In the genomic region with DNA sequence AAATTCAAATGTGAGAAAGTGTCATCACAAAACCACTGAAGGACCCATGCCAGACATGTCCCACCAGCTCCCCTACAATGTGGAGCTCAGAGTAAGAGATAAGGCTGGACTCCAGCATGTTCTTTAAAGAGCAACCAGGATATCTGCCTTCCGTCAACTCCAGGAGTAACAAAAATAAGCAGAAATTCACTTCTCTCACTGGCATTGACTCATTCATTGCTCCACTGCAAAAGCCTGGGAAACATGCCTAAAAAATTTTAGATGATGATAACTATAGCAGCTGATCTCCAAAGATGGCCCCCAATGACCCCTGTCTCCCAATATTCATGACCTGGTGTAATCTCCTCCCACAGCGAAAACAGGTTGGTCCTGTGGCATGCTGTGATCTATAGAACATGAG, we compare ENCODE assay signal across 19 cellular contexts.
"Had no signal": no experiment of that assay in that cellular context is flagged by ENCODE, and none has a peak within 500 bp of the region (broad histone marks: within the 10 kb centered on the region; RNA-seq: fewer than 3 reads in every experiment).

No MANE protein-coding gene starts in this region.

- H3K4me3 ChIP-seq: K562 had no signal

- DNase-seq: Kasumi-1, MM.1S, NCI-H1092 treated with DMSO at 0.1 percent for 48 hours, NCI-H1436, NCI-H187, NCI-H2029, NCI-H2081 treated with DMSO at 0.1 percent for 48 hours, NCI-H2171, NCI-H226, NCI-H446, NCI-H510A, NCI-H524 treated with DMSO at 0.1 percent for 48 hours, NCI-H69, NCI-H774, SHP77 had no signal

- H3K36me3 Mint-ChIP-seq: IgD-negative memory B cell had no signal

- H3K4me1 Mint-ChIP-seq: IgD-negative memory B cell had no signal

- H3K27ac Mint-ChIP-seq: IgD-negative memory B cell had no signal

- ATAC-seq: HepG2, K562, SK-N-SH treated with all-trans-retinoic acid at 6 μM for 48 hours had no signal

- H3K4me3 Mint-ChIP-seq: IgD-negative memory B cell had no signal
